Comparison of ENCODE assay signal across 16 cellular contexts in genomic region chr17:28173071-28173561, GRCh38.
DNase-seq lines count a peak whose midpoint lies in the region; ATAC-seq and TF ChIP-seq lines count a peak whose summit lies in the region.
"Had no signal": no experiment of that assay in that cellular context is flagged by ENCODE, and none has a peak within 500 bp of the region (broad histone marks: within the 10 kb centered on the region; RNA-seq: fewer than 3 reads in every experiment).

No MANE protein-coding gene starts in this region.

- H3K4me1 ChIP-seq in CD8-positive, alpha-beta memory T cell (ENCODE audit: insufficient read depth, low read length), result peaks cover 7% of the 10 kb centered on the region
- peaks cover 46% of the 10 kb centered on the region for H3K4me1 ChIP-seq in HUES48 (ENCODE audit: control insufficient read depth, insufficient read depth, low read length)
- H3K4me1 ChIP-seq in naive thymus-derived CD4-positive, alpha-beta T cell (ENCODE audit: control insufficient read depth in 2 of 2, insufficient read depth in 2 of 2, low read length in 2 of 2), result no peaks in the 10 kb centered on the region
- no peaks in the 10 kb centered on the region for H3K4me1 ChIP-seq in esophagus squamous epithelium
- no peaks in the 10 kb centered on the region for H3K4me1 ChIP-seq in psoas muscle

- intact Hi-C loops in naive thymus-derived CD4-positive, alpha-beta T cell (cut with micrococcal nuclease), result no loop called here
- intact Hi-C loops in esophagus squamous epithelium (cut with DNase I) (no loop called here), psoas muscle (cut with DNase I) (no loop called here)

- CTCF ChIA-PET in CD8-positive, alpha-beta memory T cell (lab: Charles Lee), result interaction anchor here (0.7 kb wide), 1 partner anchor 888 kb away, joined by 4 read pairs; no protein-coding TSS in a partner anchor
- CTCF ChIA-PET in naive thymus-derived CD4-positive, alpha-beta T cell (lab: Charles Lee), result no interaction called here

- no peak for TF ChIP-seq CTCF in esophagus squamous epithelium (IDR thresholded peaks at IDR 0.05)
- no peak for TF ChIP-seq CTCF in psoas muscle (IDR thresholded peaks at IDR 0.05)
- no peak for TF ChIP-seq CTCF in coronary artery (IDR thresholded peaks at IDR 0.05)

- peaks cover 13 to 21% (median 19%) of the 10 kb centered on the region in 3 donors for H3K4me1 Mint-ChIP-seq in CD8-positive, alpha-beta memory T cell
- H3K4me1 Mint-ChIP-seq in naive thymus-derived CD4-positive, alpha-beta T cell, result peaks cover 10 to 29% (median 26%) of the 10 kb centered on the region in 7 donors

- no peaks in the 10 kb centered on the region for H3K9me3 ChIP-seq in CD8-positive, alpha-beta memory T cell (ENCODE audit: low read length)
- H3K9me3 ChIP-seq in HUES48 (ENCODE audit: control insufficient read depth, insufficient read depth, low read length), result no peaks in the 10 kb centered on the region
- no peaks in the 10 kb centered on the region for H3K9me3 ChIP-seq in naive thymus-derived CD4-positive, alpha-beta T cell (ENCODE audit: control insufficient read depth in 2 of 3, low read length in 3 of 3)
- H3K9me3 ChIP-seq in esophagus squamous epithelium, result no peaks in the 10 kb centered on the region
- H3K9me3 ChIP-seq in psoas muscle, result no peaks in the 10 kb centered on the region

- no peak overlapping the region for H3K4me3 Mint-ChIP-seq in CD8-positive, alpha-beta memory T cell
- H3K4me3 Mint-ChIP-seq in naive thymus-derived CD4-positive, alpha-beta T cell, result peak overlapping the region in 1 of 10 donors; percentile 11

- ATAC-seq in naive thymus-derived CD4-positive, alpha-beta T cell, result peak; percentile 27
- no peak for ATAC-seq in psoas muscle
- no peak for ATAC-seq in SK-N-SH treated with all-trans-retinoic acid at 6 μM for 48 hours

- 30 to 41% methylated on average over 2 of the region's 2 CpGs for WGBS in esophagus squamous epithelium, 2 donors
- 26 to 40% (median 31%) methylated on average over 2 of the region's 2 CpGs for WGBS in psoas muscle, 3 donors

- H3K4me3 ChIP-seq in CD8-positive, alpha-beta memory T cell (ENCODE audit: low read length), result no peak overlapping the region
- H3K4me3 ChIP-seq in HUES48 (ENCODE audit: low read depth, low read length) (no peak overlapping the region), esophagus squamous epithelium (no peak overlapping the region), psoas muscle (no peak overlapping the region), coronary artery (no peak overlapping the region)
- no peak overlapping the region for H3K4me3 ChIP-seq in naive thymus-derived CD4-positive, alpha-beta T cell (ENCODE audit: low read length)

- H3K27ac ChIP-seq in CD8-positive, alpha-beta memory T cell (ENCODE audit: low read depth, low read length), result no peak overlapping the region
- H3K27ac ChIP-seq in HUES48 (ENCODE audit: low read depth, low read length) (peak overlapping the region; percentile 88), esophagus squamous epithelium (no peak overlapping the region), psoas muscle (no peak overlapping the region), coronary artery (no peak overlapping the region)
- no peak overlapping the region for H3K27ac ChIP-seq in naive thymus-derived CD4-positive, alpha-beta T cell (ENCODE audit: low read depth, low read length)

- H3K36me3 Mint-ChIP-seq in CD8-positive, alpha-beta memory T cell, result peaks cover 5 to 47% (median 16%) of the 10 kb centered on the region in 3 donors
- H3K36me3 Mint-ChIP-seq in naive thymus-derived CD4-positive, alpha-beta T cell, result peaks cover 4 to 46% (median 12%) of the 10 kb centered on the region in 5 donors

- H3K36me3 ChIP-seq in CD8-positive, alpha-beta memory T cell (ENCODE audit: insufficient read depth, low read length), result no peaks in the 10 kb centered on the region
- H3K36me3 ChIP-seq in HUES48 (ENCODE audit: control insufficient read depth, insufficient read depth, low read length) (peaks cover 41% of the 10 kb centered on the region), esophagus squamous epithelium (peaks cover 0 to 28% (median 5%) of the 10 kb centered on the region in 3 donors), psoas muscle (ENCODE audit: insufficient read depth in 1 of 2, low read depth in 1 of 2) (peaks cover 2 to 44% of the 10 kb centered on the region in 2 donors)
- H3K36me3 ChIP-seq in naive thymus-derived CD4-positive, alpha-beta T cell (ENCODE audit: control insufficient read depth in 2 of 3, insufficient read depth in 3 of 3, low read length in 3 of 3), result no peaks in the 10 kb centered on the region

- TF ChIP-seq POLR2A in esophagus squamous epithelium (IDR thresholded peaks at IDR 0.05), result no peak

- peak overlapping the region in 7 of 8 donors; percentile 7 to 66 (median 32) for H3K27ac Mint-ChIP-seq in CD8-positive, alpha-beta memory T cell
- H3K27ac Mint-ChIP-seq in naive thymus-derived CD4-positive, alpha-beta T cell, result peak overlapping the region in 7 of 9 donors; percentile 5 to 82 (median 38)

- H3K9ac ChIP-seq in HUES48 (ENCODE audit: low read depth, low read length), result no peak overlapping the region

- POLR2A ChIA-PET in CD8-positive, alpha-beta memory T cell (lab: Charles Lee), result no interaction called here
- POLR2A ChIA-PET in naive thymus-derived CD4-positive, alpha-beta T cell (lab: Charles Lee), result no interaction called here

- DNase-seq in CD8-positive, alpha-beta memory T cell, result no peak
- DNase-seq in amniotic epithelial cell (ENCODE audit: low read depth) (peak; percentile 75), esophagus squamous epithelium (lab: John Stamatoyannopoulos, UW) (no peak), psoas muscle (no peak), coronary artery (ENCODE audit: low spot score) (no peak)
- no peak for DNase-seq in naive thymus-derived CD4-positive, alpha-beta T cell
- DNase-seq: activated naive CD4-positive, alpha-beta T cell treated with Interleukin-2 at 50 U/mL for 16 hours; C1 segment of cervical spinal cord; central memory CD4-positive, alpha-beta T cell; NCI-H345; right cardiac atrium; stimulated activated CD4-positive, alpha-beta T cell treated with anti-CD3 and anti-CD28 coated beads, Interleukin-4, amount 100 ng/mL, for 4 hours; stimulated activated naive CD4-positive, alpha-beta T cell treated with Interleukin-2 at 50 U/mL for 16 hours; T1000 had no signal

- no peaks in the 10 kb centered on the region for H3K27me3 Mint-ChIP-seq in CD8-positive, alpha-beta memory T cell
- H3K27me3 Mint-ChIP-seq in naive thymus-derived CD4-positive, alpha-beta T cell, result no peaks in the 10 kb centered on the region

- no peaks in the 10 kb centered on the region for H3K27me3 ChIP-seq in CD8-positive, alpha-beta memory T cell (ENCODE audit: insufficient read depth, low read length, poor library complexity, severe bottlenecking)
- H3K27me3 ChIP-seq in HUES48 (ENCODE audit: control insufficient read depth, insufficient read depth, low read length) (no peaks in the 10 kb centered on the region), esophagus squamous epithelium (no peaks in the 10 kb centered on the region), psoas muscle (ENCODE audit: insufficient read depth in 3 of 3, low read length in 2 of 3) (no peaks in the 10 kb centered on the region)
- H3K27me3 ChIP-seq in naive thymus-derived CD4-positive, alpha-beta T cell (ENCODE audit: control insufficient read depth in 2 of 2, insufficient read depth in 2 of 2, low read length in 2 of 2), result no peaks in the 10 kb centered on the region

- no peaks in the 10 kb centered on the region for H3K9me3 Mint-ChIP-seq in CD8-positive, alpha-beta memory T cell
- H3K9me3 Mint-ChIP-seq in naive thymus-derived CD4-positive, alpha-beta T cell, result peaks cover 0 to 3% (median 0%) of the 10 kb centered on the region in 11 donors

TF ChIP-seq in SK-N-SH treated with all-trans-retinoic acid at 6 μM for 48 hours, 23 proteins besides CTCF, POLR2A, EP300 and RAD21 (continues in another document):
- TF ChIP-seq PPARA (CRISPR knock-in tag; IDR thresholded peaks at IDR 0.05; ENCODE audit: borderline replicate concordance) (no peak), ISL1 (CRISPR knock-in tag; IDR thresholded peaks at IDR 0.05) (no peak), CREB5 (CRISPR knock-in tag; IDR thresholded peaks at IDR 0.05; ENCODE audit: low read depth) (no peak), SNAI2 (CRISPR knock-in tag; IDR thresholded peaks at IDR 0.05) (no peak), RARB (CRISPR knock-in tag; IDR thresholded peaks at IDR 0.05) (no peak), GLIS3 (CRISPR knock-in tag; IDR thresholded peaks at IDR 0.05) (no peak), ZNF565 (CRISPR knock-in tag; conservative IDR thresholded peaks at IDR 0.05; ENCODE audit: low read depth) (no peak), TOX (CRISPR knock-in tag; IDR thresholded peaks at IDR 0.05; ENCODE audit: borderline replicate concordance) (no peak), ZNF8 (CRISPR knock-in tag; IDR thresholded peaks at IDR 0.05) (no peak), OSR1 (CRISPR knock-in tag; IDR thresholded peaks at IDR 0.05) (no peak), ZFP30 (CRISPR knock-in tag; IDR thresholded peaks at IDR 0.05) (no peak), CSDC2 (CRISPR knock-in tag; IDR thresholded peaks at IDR 0.05) (no peak), BACH2 (CRISPR knock-in tag; IDR thresholded peaks at IDR 0.05; ENCODE audit: borderline replicate concordance) (no peak), POU6F1 (CRISPR knock-in tag; IDR thresholded peaks at IDR 0.05; ENCODE audit: borderline replicate concordance, low read depth) (no peak)
